8 cellular contexts compared by ENCODE assay signal in the genomic region with DNA sequence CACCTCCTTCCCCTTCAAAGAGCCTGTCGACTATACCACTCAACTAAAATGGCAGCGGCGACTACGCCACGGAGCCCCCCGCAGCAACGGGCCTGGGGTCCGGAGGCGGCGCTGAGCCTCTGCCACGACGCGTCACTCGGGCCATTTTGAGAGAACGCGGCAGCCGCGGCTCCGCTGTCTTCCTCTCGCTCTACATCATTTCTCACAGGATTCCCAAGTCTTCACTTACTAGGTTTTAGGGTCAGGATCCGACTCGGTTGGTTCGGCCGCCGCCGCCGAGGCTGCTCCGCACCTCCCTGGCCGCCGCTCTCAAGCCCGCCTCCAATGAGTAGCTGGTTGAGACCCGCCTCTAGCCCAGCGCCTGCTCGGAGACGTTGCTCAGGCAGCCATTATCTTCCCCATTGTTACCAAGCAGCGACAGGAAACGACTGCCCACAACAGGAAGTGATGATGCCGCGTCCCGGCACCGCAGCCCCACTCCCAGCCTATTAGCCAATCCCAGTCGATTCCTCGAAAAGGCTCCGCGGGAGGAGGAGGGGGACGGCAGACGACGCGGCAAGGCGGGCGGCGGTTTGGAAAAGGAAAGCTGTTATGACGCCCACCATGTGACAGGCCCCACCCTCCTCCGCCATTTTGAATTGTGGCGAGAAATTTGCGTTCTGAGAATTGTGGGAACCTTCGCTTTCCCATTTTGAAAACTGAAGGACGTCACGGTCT. TPM values are rescaled to one million over a fixed set of nuclear protein-coding genes. Genes with fewer than 3 reads are reported as not detected.
DNase-seq lines count a peak whose midpoint lies in the region; ATAC-seq and TF ChIP-seq lines count a peak whose summit lies in the region.

TSS of gene RLIM (minus strand) at position 432 of the 717 bp plus-strand sequence. CDS start 18,647 bp downstream, outside the sequence.

- peak; percentile 96 for ATAC-seq in GM19023 (IDR thresholded peaks at IDR 0.05; ENCODE audit: unreplicated experiment)
- peak; percentile 93 for ATAC-seq in HG03280 (IDR thresholded peaks at IDR 0.05; ENCODE audit: unreplicated experiment)

- TF ChIP-seq POLR2A in spleen (IDR thresholded peaks at IDR 0.05): peak in 2 of 3 donors; percentile 49 to 69

- H3K9me3 ChIP-seq in spleen: no peaks in the 10 kb centered on the region

- H3K4me3 ChIP-seq in spleen: peak within 1 kb of the TSS; percentile 47 to 79 (median 59)

- H3K27ac ChIP-seq in spleen: peak within 1 kb of the TSS; percentile 89 to 99 (median 98)

- H3K27me3 ChIP-seq in spleen (replicated peaks in 1 of 7): no peaks in the 10 kb centered on the region

- DNase-seq in AG08396 (ENCODE audit: low spot score) (peak; percentile 89), NCI-H345 treated with DMSO at 0.1 percent for 48 hours (lab: John Stamatoyannopoulos, UW; ENCODE audit: unreplicated experiment) (peak; percentile 86), inferior parietal cortex (ENCODE audit: extremely low spot score) (peak; percentile 90), spleen (peak; percentile 95)
- DNase-seq in activated CD4-positive, CD25-positive, alpha-beta regulatory T cell (lab: John Stamatoyannopoulos, UW): peak; percentile 65 to 78 (median 74)
- DNase-seq in central memory CD4-positive, alpha-beta T cell: peak; percentile 95

- peaks cover 0 to 21% (median 0%) of the 10 kb centered on the region in 6 donors for H3K36me3 ChIP-seq in spleen

- WGBS in spleen, 5 donors: 0 to 58% (median 1%) methylated on average over 42 to 59 of the region's 59 CpGs

- TF ChIP-seq CTCF in spleen (IDR thresholded peaks at IDR 0.05 in 8 of 11, conservative IDR thresholded peaks at IDR 0.05 in 3 of 11): no peak

- intact Hi-C loops in spleen (cut with DNase I; ENCODE audit: low total_unique reads): no loop called here

- peaks cover 3 to 34% (median 19%) of the 10 kb centered on the region in 6 donors for H3K4me1 ChIP-seq in spleen

RNA-seq across cellular contexts. Expression of gene RLIM, which starts in this region (rescaled TPM):
- 10 to 100 TPM; 34.7 to 45.6 (median 40.9) TPM for total RNA-seq in spleen
- polyA plus RNA-seq in spleen: 1 to 10 TPM; 5.1 to 7.8 (median 5.4) TPM

Comparison
In these comparisons a context has a peak if more than half of its experiments do, and no peak if none do; other contexts are left out.
1. Peak in every context shown above with its lines: DNase-seq, ATAC-seq, H3K4me3 ChIP-seq and H3K27ac ChIP-seq.